Comparison of ENCODE assay signal across 8 cellular contexts in the genomic region with DNA sequence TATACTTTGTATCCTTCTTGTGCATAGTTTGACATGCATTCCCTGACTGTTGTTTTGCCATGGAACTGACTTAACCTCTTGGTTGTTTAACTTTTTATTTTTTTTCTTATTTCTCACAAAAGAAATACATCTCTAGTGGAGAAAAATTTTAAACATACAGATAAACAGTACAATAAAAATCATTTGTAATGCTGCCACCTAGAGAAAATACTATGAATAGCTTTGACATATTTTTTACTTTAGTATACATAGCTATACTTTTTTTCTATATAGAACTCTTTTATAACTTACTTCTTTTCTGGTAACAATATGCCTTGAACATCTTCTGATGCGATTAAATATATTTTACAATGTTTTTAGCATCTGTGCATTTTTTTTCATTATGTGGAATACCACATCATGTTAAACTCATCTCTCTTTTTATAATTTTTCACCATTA.
DNase-seq lines count a peak whose midpoint lies in the region; ATAC-seq and TF ChIP-seq lines count a peak whose summit lies in the region.

No MANE protein-coding gene starts in this region.

- H3K4me1 Mint-ChIP-seq in activated CD4-positive, alpha-beta T cell treated with anti-CD3 and anti-CD28 coated beads for 36 hours, result no peaks in the 10 kb centered on the region

- CTCF ChIA-PET in HCT116 (lab: Charles Lee), result interaction anchor here (0.7 to 2.6 kb wide), 14 partner anchors 11 to 263 kb away, joined by 3 to 23 read pairs (median 3); no protein-coding TSS in a partner anchor
- CTCF ChIA-PET in activated CD4-positive, alpha-beta T cell treated with anti-CD3 and anti-CD28 coated beads for 36 hours (lab: Charles Lee), result interaction anchor here (0.7 to 2.0 kb wide), 2 partner anchors 11 to 257 kb away, joined by 3 to 5 read pairs; no protein-coding TSS in a partner anchor

- no peak overlapping the region for H3K27ac Mint-ChIP-seq in activated CD4-positive, alpha-beta T cell treated with anti-CD3 and anti-CD28 coated beads for 36 hours

- DNase-seq in HCT116 (ENCODE audit: low read depth, low spot score) (no peak), left kidney (ENCODE audit: low read depth, low spot score) (peak; percentile 12), foreskin melanocyte (no peak), SKM-1 treated with dmso at 0.1 percent for 144 hours (lab: John Stamatoyannopoulos, UW; ENCODE audit: unreplicated experiment) (no peak)
- DNase-seq in activated CD4-positive, CD25-positive, alpha-beta regulatory T cell (lab: John Stamatoyannopoulos, UW), result no peak
- DNase-seq in activated CD4-positive, alpha-beta T cell treated with anti-CD3 and anti-CD28 coated beads for 36 hours, result no peak

- POLR2A ChIA-PET in HCT116 (lab: Charles Lee), result no interaction called here
- POLR2A ChIA-PET in activated CD4-positive, alpha-beta T cell treated with anti-CD3 and anti-CD28 coated beads for 36 hours (lab: Charles Lee), result no interaction called here

- peak overlapping the region; percentile 5; the same call in 1 of the 2 replicates for H3K4me2 ChIP-seq in HCT116 (ENCODE audit: low read length)

- intact Hi-C loops in HCT116 (cut with micrococcal nuclease), result no loop called here
- intact Hi-C loops in activated CD4-positive, alpha-beta T cell treated with anti-CD3 and anti-CD28 coated beads for 36 hours (cut with DNase I, micrococcal nuclease), result no loop called here

- H4K20me1 ChIP-seq in HCT116 (ENCODE audit: insufficient read depth), result no peaks in the 10 kb centered on the region

- no peak overlapping the region for H3K4me3 ChIP-seq in ACC112 (ENCODE audit: low read depth, low read length)
- no peak overlapping the region for H3K4me3 ChIP-seq in HCT116 (replicated peaks in 1 of 2; ENCODE audit: low read depth in 1 of 2, low read length in 2 of 2)

- H3K9me3 ChIP-seq in HCT116 (ENCODE audit: control insufficient read depth in 1 of 2, insufficient read depth in 1 of 2, low read depth in 1 of 2, low read length in 2 of 2), result no peaks in the 10 kb centered on the region

- H3K79me2 ChIP-seq in ACC112 (ENCODE audit: control insufficient read depth, insufficient read depth, low read length, unreplicated experiment) (no peaks in the 10 kb centered on the region), HCT116 (ENCODE audit: insufficient read depth, low read length) (no peaks in the 10 kb centered on the region)

- H3K9me3 Mint-ChIP-seq in activated CD4-positive, alpha-beta T cell treated with anti-CD3 and anti-CD28 coated beads for 36 hours (ENCODE audit: low read depth), result no peaks in the 10 kb centered on the region

- H3K4me1 ChIP-seq in ACC112 (ENCODE audit: control insufficient read depth, insufficient read depth, low read length, unreplicated experiment) (peaks cover 42% of the 10 kb centered on the region), HCT116 (ENCODE audit: control insufficient read depth in 1 of 2, insufficient read depth in 2 of 2, low read length in 2 of 2) (peaks cover 4 to 6% of the 10 kb centered on the region in 2 experiments; a peak in 3 of 4 replicates)

- no peaks in the 10 kb centered on the region for H3K36me3 Mint-ChIP-seq in activated CD4-positive, alpha-beta T cell treated with anti-CD3 and anti-CD28 coated beads for 36 hours (ENCODE audit: low read depth)

- TF ChIP-seq RAD21 in HCT116 (IDR thresholded peaks at IDR 0.05; ENCODE audit: low read depth), result peak; percentile 31; the same call in 1 of the 2 replicates

- H3K27ac ChIP-seq in ACC112 (ENCODE audit: low read depth, low read length) (peak overlapping the region; percentile 46), HCT116 (ENCODE audit: low read depth, low read length) (no peak overlapping the region), angular gyrus (ENCODE audit: low read depth, low read length) (peak overlapping the region; percentile 67)

- no TSS peak for BruUV-seq in HCT116 (replicated peaks; lab: Mats Ljungman, UMichigan)

- ATAC-seq in HCT116, result peak; percentile 53; the same call in 1 of the 2 replicates
- no peak for ATAC-seq in activated CD4-positive, alpha-beta T cell treated with anti-CD3 and anti-CD28 coated beads for 36 hours

- no peak overlapping the region for H3K4me3 Mint-ChIP-seq in activated CD4-positive, alpha-beta T cell treated with anti-CD3 and anti-CD28 coated beads for 36 hours

- peak overlapping the region; percentile 77 for H2AFZ ChIP-seq in ACC112 (ENCODE audit: low read length, unreplicated experiment)
- H2AFZ ChIP-seq in HCT116 (ENCODE audit: low read depth, low read length, poor library complexity, severe bottlenecking), result no peak overlapping the region

- peak; percentile 7 to 51 (median 19); a peak in 3 of 6 replicates for TF ChIP-seq CTCF in HCT116 (IDR thresholded peaks at IDR 0.05 in 2 of 3, conservative IDR thresholded peaks at IDR 0.05 in 1 of 3; ENCODE audit: borderline replicate concordance in 1 of 3, insufficient read depth in 1 of 3, low read depth in 2 of 3, low read length in 2 of 3)

- no peak overlapping the region for H3K9ac ChIP-seq in HCT116 (ENCODE audit: low read length)

- no peaks in the 10 kb centered on the region for H3K27me3 ChIP-seq in ACC112 (ENCODE audit: insufficient read depth, low read length)
- H3K27me3 ChIP-seq in HCT116 (ENCODE audit: insufficient read depth, low read length), result no peaks in the 10 kb centered on the region

- H3K27me3 Mint-ChIP-seq in activated CD4-positive, alpha-beta T cell treated with anti-CD3 and anti-CD28 coated beads for 36 hours, result peaks cover 8% of the 10 kb centered on the region

- no peak for TF ChIP-seq POLR2A in HCT116 (IDR thresholded peaks at IDR 0.05; ENCODE audit: borderline replicate concordance, extremely low read depth, insufficient read depth, insufficient read length)

- RAD21 ChIA-PET in HCT116 (lab: Charles Lee; ENCODE audit: low non-redundant PET in 1 of 2, low total read pairs in 2 of 2, uncharacterized antibody in 2 of 2, unreplicated experiment in 2 of 2), result interaction anchor here in 1 of 2 experiments (1.0 kb wide), 1 partner anchor 259 kb away, joined by 3 read pairs; no protein-coding TSS in a partner anchor

- no peaks in the 10 kb centered on the region for H3K9me2 ChIP-seq in HCT116 (ENCODE audit: insufficient read depth)

- H3K36me3 ChIP-seq in ACC112 (ENCODE audit: insufficient read depth, low read length) (no peaks in the 10 kb centered on the region), HCT116 (ENCODE audit: control insufficient read depth in 1 of 2, insufficient read depth in 2 of 2, low read length in 2 of 2) (no peaks in the 10 kb centered on the region)

TF ChIP-seq in HCT116, 20 proteins besides CTCF, POLR2A, EP300 and RAD21 (continues in another document):
- TF ChIP-seq, protein P1, sequence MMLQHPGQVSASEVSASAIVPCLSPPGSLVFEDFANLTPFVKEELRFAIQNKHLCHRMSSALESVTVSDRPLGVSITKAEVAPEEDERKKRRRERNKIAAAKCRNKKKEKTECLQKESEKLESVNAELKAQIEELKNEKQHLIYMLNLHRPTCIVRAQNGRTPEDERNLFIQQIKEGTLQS (IDR thresholded peaks at IDR 0.05), result no peak
- TF ChIP-seq, protein P2, sequence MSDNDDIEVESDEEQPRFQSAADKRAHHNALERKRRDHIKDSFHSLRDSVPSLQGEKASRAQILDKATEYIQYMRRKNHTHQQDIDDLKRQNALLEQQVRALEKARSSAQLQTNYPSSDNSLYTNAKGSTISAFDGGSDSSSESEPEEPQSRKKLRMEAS (IDR thresholded peaks at IDR 0.05), result no peak
- TF ChIP-seq YY1 (IDR thresholded peaks at IDR 0.05; ENCODE audit: extremely low read depth, insufficient replicate concordance, low read depth, low read length), result no peak
- no peak for TF ChIP-seq POLR2AphosphoS5 (IDR thresholded peaks at IDR 0.05; ENCODE audit: low read depth, low read length)
- TF ChIP-seq ZFX (IDR thresholded peaks at IDR 0.05), result no peak
- TF ChIP-seq, protein P3, sequence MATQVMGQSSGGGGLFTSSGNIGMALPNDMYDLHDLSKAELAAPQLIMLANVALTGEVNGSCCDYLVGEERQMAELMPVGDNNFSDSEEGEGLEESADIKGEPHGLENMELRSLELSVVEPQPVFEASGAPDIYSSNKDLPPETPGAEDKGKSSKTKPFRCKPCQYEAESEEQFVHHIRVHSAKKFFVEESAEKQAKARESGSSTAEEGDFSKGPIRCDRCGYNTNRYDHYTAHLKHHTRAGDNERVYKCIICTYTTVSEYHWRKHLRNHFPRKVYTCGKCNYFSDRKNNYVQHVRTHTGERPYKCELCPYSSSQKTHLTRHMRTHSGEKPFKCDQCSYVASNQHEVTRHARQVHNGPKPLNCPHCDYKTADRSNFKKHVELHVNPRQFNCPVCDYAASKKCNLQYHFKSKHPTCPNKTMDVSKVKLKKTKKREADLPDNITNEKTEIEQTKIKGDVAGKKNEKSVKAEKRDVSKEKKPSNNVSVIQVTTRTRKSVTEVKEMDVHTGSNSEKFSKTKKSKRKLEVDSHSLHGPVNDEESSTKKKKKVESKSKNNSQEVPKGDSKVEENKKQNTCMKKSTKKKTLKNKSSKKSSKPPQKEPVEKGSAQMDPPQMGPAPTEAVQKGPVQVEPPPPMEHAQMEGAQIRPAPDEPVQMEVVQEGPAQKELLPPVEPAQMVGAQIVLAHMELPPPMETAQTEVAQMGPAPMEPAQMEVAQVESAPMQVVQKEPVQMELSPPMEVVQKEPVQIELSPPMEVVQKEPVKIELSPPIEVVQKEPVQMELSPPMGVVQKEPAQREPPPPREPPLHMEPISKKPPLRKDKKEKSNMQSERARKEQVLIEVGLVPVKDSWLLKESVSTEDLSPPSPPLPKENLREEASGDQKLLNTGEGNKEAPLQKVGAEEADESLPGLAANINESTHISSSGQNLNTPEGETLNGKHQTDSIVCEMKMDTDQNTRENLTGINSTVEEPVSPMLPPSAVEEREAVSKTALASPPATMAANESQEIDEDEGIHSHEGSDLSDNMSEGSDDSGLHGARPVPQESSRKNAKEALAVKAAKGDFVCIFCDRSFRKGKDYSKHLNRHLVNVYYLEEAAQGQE (IDR thresholded peaks at IDR 0.05; ENCODE audit: low read depth), result no peak
- TF ChIP-seq, protein P4, sequence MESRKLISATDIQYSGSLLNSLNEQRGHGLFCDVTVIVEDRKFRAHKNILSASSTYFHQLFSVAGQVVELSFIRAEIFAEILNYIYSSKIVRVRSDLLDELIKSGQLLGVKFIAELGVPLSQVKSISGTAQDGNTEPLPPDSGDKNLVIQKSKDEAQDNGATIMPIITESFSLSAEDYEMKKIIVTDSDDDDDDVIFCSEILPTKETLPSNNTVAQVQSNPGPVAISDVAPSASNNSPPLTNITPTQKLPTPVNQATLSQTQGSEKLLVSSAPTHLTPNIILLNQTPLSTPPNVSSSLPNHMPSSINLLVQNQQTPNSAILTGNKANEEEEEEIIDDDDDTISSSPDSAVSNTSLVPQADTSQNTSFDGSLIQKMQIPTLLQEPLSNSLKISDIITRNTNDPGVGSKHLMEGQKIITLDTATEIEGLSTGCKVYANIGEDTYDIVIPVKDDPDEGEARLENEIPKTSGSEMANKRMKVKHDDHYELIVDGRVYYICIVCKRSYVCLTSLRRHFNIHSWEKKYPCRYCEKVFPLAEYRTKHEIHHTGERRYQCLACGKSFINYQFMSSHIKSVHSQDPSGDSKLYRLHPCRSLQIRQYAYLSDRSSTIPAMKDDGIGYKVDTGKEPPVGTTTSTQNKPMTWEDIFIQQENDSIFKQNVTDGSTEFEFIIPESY (IDR thresholded peaks at IDR 0.05; ENCODE audit: extremely low read depth, insufficient replicate concordance, low read length), result no peak
- TF ChIP-seq EZH2phosphoT487 (IDR thresholded peaks at IDR 0.05; ENCODE audit: borderline replicate concordance), result no peak
